In genomic region chr1:36088265-36088576, GRCh38 we compare ENCODE assay signal across 8 cellular contexts. TPM values are rescaled to one million over a fixed set of nuclear protein-coding genes. Genes with fewer than 3 reads are reported as not detected.
A peak's percentile ranks its signal among the peaks of the same experiment; 100 is the strongest.
DNase-seq lines count a peak whose midpoint lies in the region; ATAC-seq and TF ChIP-seq lines count a peak whose summit lies in the region.

No MANE protein-coding gene starts in this region.

- H3K36me3 Mint-ChIP-seq in T-helper 2 cell treated with Interferon-gamma antibody and Interleukin-4, amounts not matched to agents 5 μg/mL and 100 μg/mL, for 36 hours (ENCODE audit: low read depth), result peaks cover 23% of the 10 kb centered on the region
- H3K36me3 Mint-ChIP-seq in activated CD8-positive, alpha-beta T cell treated with anti-CD3 and anti-CD28 coated beads for 36 hours (ENCODE audit: low read depth), result peaks cover 18% of the 10 kb centered on the region
- no peaks in the 10 kb centered on the region for H3K36me3 Mint-ChIP-seq in immature natural killer cell

- POLR2A ChIA-PET in activated CD8-positive, alpha-beta T cell treated with anti-CD3 and anti-CD28 coated beads for 36 hours (lab: Charles Lee), result interaction anchor here (1.4 kb wide), 1 partner anchor 13 kb away, joined by 3 read pairs; no protein-coding TSS in a partner anchor

- peak overlapping the region; percentile 92 to 98 for H3K4me3 ChIP-seq in testis

- H3K4me3 Mint-ChIP-seq in T-helper 2 cell treated with Interferon-gamma antibody and Interleukin-4, amounts not matched to agents 5 μg/mL and 100 μg/mL, for 36 hours, result peak overlapping the region; percentile 94
- H3K4me3 Mint-ChIP-seq in activated CD8-positive, alpha-beta T cell treated with anti-CD3 and anti-CD28 coated beads for 36 hours, result peak overlapping the region; percentile 90
- H3K4me3 Mint-ChIP-seq in immature natural killer cell, result peak overlapping the region; percentile 29 to 99 (median 93)

- peaks cover 11% of the 10 kb centered on the region for H3K27me3 Mint-ChIP-seq in T-helper 2 cell treated with Interferon-gamma antibody and Interleukin-4, amounts not matched to agents 5 μg/mL and 100 μg/mL, for 36 hours (ENCODE audit: low read depth)
- peaks cover 18% of the 10 kb centered on the region for H3K27me3 Mint-ChIP-seq in activated CD8-positive, alpha-beta T cell treated with anti-CD3 and anti-CD28 coated beads for 36 hours
- peaks cover 12 to 18% (median 14%) of the 10 kb centered on the region in 3 donors for H3K27me3 Mint-ChIP-seq in immature natural killer cell (ENCODE audit: low read depth in 3 of 3)

- TF ChIP-seq POLR2A in testis (IDR thresholded peaks at IDR 0.05), result no peak

- DNase-seq in T-helper 2 cell treated with Interferon-gamma antibody and Interleukin-4, amounts not matched to agents 5 μg/mL and 100 μg/mL, for 36 hours (ENCODE audit: low spot score), result no peak
- no peak for DNase-seq in T-helper 2 cell
- DNase-seq in activated CD8-positive, alpha-beta T cell treated with anti-CD3 and anti-CD28 coated beads for 36 hours, result no peak
- no peak for DNase-seq in immature natural killer cell
- no peak for DNase-seq in testis
- DNase-seq in NCI-H1105 (lab: John Stamatoyannopoulos, UW), result no peak
- DNase-seq in GM03348 (ENCODE audit: low spot score), result no peak
- no peak for DNase-seq in retina

- TF ChIP-seq CTCF in activated CD8-positive, alpha-beta T cell treated with anti-CD3 and anti-CD28 coated beads for 36 hours (IDR thresholded peaks at IDR 0.05), result no peak
- TF ChIP-seq CTCF in testis (IDR thresholded peaks at IDR 0.05), result no peak

- peak overlapping the region; percentile 36 for H3K27ac Mint-ChIP-seq in T-helper 2 cell treated with Interferon-gamma antibody and Interleukin-4, amounts not matched to agents 5 μg/mL and 100 μg/mL, for 36 hours
- H3K27ac Mint-ChIP-seq in activated CD8-positive, alpha-beta T cell treated with anti-CD3 and anti-CD28 coated beads for 36 hours, result peak overlapping the region; percentile 89
- peak overlapping the region in 4 of 6 donors; percentile 30 to 94 (median 60) for H3K27ac Mint-ChIP-seq in immature natural killer cell

- no peaks in the 10 kb centered on the region for H3K27me3 ChIP-seq in testis

- peaks cover 15% of the 10 kb centered on the region for H3K4me1 ChIP-seq in testis

- 17 to 70% methylated on average over 2 to 4 of the region's 8 CpGs for WGBS in testis, 2 donors

- no peaks in the 10 kb centered on the region for H3K36me3 ChIP-seq in testis (ENCODE audit: low read depth, missing control alignments)

- H3K9me3 Mint-ChIP-seq in T-helper 2 cell treated with Interferon-gamma antibody and Interleukin-4, amounts not matched to agents 5 μg/mL and 100 μg/mL, for 36 hours, result no peaks in the 10 kb centered on the region
- H3K9me3 Mint-ChIP-seq in activated CD8-positive, alpha-beta T cell treated with anti-CD3 and anti-CD28 coated beads for 36 hours, result no peaks in the 10 kb centered on the region
- no peaks in the 10 kb centered on the region for H3K9me3 Mint-ChIP-seq in immature natural killer cell

- H3K4me1 Mint-ChIP-seq in T-helper 2 cell treated with Interferon-gamma antibody and Interleukin-4, amounts not matched to agents 5 μg/mL and 100 μg/mL, for 36 hours (ENCODE audit: low read depth), result peaks cover 12% of the 10 kb centered on the region
- H3K4me1 Mint-ChIP-seq in activated CD8-positive, alpha-beta T cell treated with anti-CD3 and anti-CD28 coated beads for 36 hours (ENCODE audit: low read depth), result peaks cover 10% of the 10 kb centered on the region
- peaks cover 12 to 18% of the 10 kb centered on the region in 2 donors for H3K4me1 Mint-ChIP-seq in immature natural killer cell

- intact Hi-C loops in activated CD8-positive, alpha-beta T cell treated with anti-CD3 and anti-CD28 coated beads for 36 hours (cut with micrococcal nuclease), result loop anchor here (5.0 kb wide), 1 partner anchor 156 kb away; the partner anchor contains the start of gene AGO3
- intact Hi-C loops in testis (cut with DNase I; ENCODE audit: low total_unique reads), result no loop called here

- H3K27ac ChIP-seq in testis, result peak overlapping the region; percentile 78 to 86

- H3K9me3 ChIP-seq in testis, result no peaks in the 10 kb centered on the region

- CTCF ChIA-PET in activated CD8-positive, alpha-beta T cell treated with anti-CD3 and anti-CD28 coated beads for 36 hours (lab: Charles Lee), result no interaction called here

- peak; percentile 46 for ATAC-seq in activated CD8-positive, alpha-beta T cell treated with anti-CD3 and anti-CD28 coated beads for 36 hours

RNA-seq across cellular contexts. Expression of gene ADPRS, which starts 0.5 kb away (rescaled TPM):
- total RNA-seq in activated CD8-positive, alpha-beta T cell treated with anti-CD3 and anti-CD28 coated beads for 36 hours, result 10 to 100 TPM; 52.7 to 54.9 TPM
- polyA plus RNA-seq in immature natural killer cell, result 10 to 100 TPM; 15.7 to 28.4 (median 26.5) TPM
- 100 to 1,000 TPM in 1 of 2 donors, 10 to 100 TPM in 1; 84.4 to 106 TPM for total RNA-seq in testis
- 41.8 TPM for polyA plus RNA-seq in testis (ENCODE audit: insufficient read depth, low read depth, low replicate concordance)

RNA-seq across cellular contexts. Expression of gene TEKT2, which starts 4.3 kb away (rescaled TPM):
- total RNA-seq in activated CD8-positive, alpha-beta T cell treated with anti-CD3 and anti-CD28 coated beads for 36 hours, result under 1 TPM; 0.20 to 0.34 TPM
- polyA plus RNA-seq in immature natural killer cell, result not detected
- total RNA-seq in testis, result 10 to 100 TPM; 35.1 to 65.0 TPM
- 117 TPM for polyA plus RNA-seq in testis (ENCODE audit: insufficient read depth, low read depth, low replicate concordance)

RNA-seq across cellular contexts. Expression of gene COL8A2, which starts 36.8 kb away (rescaled TPM):
- under 1 TPM; 0.83 to 0.85 TPM for total RNA-seq in activated CD8-positive, alpha-beta T cell treated with anti-CD3 and anti-CD28 coated beads for 36 hours
- under 1 TPM in 1 of 3 donors, not detected in 2; 0.12 TPM for polyA plus RNA-seq in immature natural killer cell
- total RNA-seq in testis, result 1 to 10 TPM; 1.3 to 2.0 TPM
- 4.2 TPM for polyA plus RNA-seq in testis (ENCODE audit: insufficient read depth, low read depth, low replicate concordance)

Comparison
In these comparisons a context has a peak if more than half of its experiments do, and no peak if none do; other contexts are left out.
1. H3K27ac Mint-ChIP-seq: peak in every context shown above with its lines; median percentile 89 in activated CD8-positive, alpha-beta T cell treated with anti-CD3 and anti-CD28 coated beads for 36 hours; 60 in immature natural killer cell; 36 in T-helper 2 cell treated with Interferon-gamma antibody and Interleukin-4, amounts not matched to agents 5 μg/mL and 100 μg/mL, for 36 hours.
2. RNA of gene TEKT2, which starts 4.3 kb away (total RNA-seq): 35.1 to 65.0 TPM in testis; 0.20 to 0.34 TPM in activated CD8-positive, alpha-beta T cell treated with anti-CD3 and anti-CD28 coated beads for 36 hours; every median in the first group is over 10 times any median in the second.
3. Peak in every context shown above with its lines, with median percentiles within 50 percentile points of each other: H3K4me3 Mint-ChIP-seq.